In the genomic region with DNA sequence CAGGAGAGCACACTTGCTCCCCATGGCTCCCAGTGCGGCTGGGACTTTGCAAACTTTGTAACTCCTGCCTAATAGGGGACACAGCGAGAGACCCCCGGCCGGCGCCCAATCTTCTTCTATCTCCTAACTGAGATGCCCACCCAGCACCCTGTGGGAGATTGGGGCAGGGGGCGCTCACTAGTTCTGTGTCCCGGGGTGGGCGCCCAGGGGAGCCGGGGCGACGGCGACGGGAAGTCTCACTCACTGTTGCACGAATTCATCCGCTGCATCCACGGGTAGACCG, we compare ENCODE assay signal across 9 cellular contexts. TPM values are rescaled to one million over a fixed set of nuclear protein-coding genes. Genes with fewer than 3 reads are reported as not detected.
DNase-seq lines count a peak whose midpoint lies in the region; ATAC-seq and TF ChIP-seq lines count a peak whose summit lies in the region.
"Had no signal": no experiment of that assay in that cellular context is flagged by ENCODE, and none has a peak within 500 bp of the region (broad histone marks: within the 10 kb centered on the region; RNA-seq: fewer than 3 reads in every experiment).

No MANE protein-coding gene starts in this region.

- peaks cover 92% of the 10 kb centered on the region for H3K27me3 Mint-ChIP-seq in activated CD4-positive, alpha-beta T cell treated with anti-CD3 and anti-CD28 coated beads, Interleukin-2, amount 10 ng/mL, durations not matched to agents 7 days and 5 days
- H3K27me3 Mint-ChIP-seq in activated naive CD8-positive, alpha-beta T cell treated with anti-CD3 and anti-CD28 coated beads for 36 hours, result peaks cover 98% of the 10 kb centered on the region

- DNase-seq in activated CD4-positive, alpha-beta T cell treated with anti-CD3 and anti-CD28 coated beads, Interleukin-2, amount 10 ng/mL, durations not matched to agents 7 days and 5 days, result no peak
- no peak for DNase-seq in activated CD4-positive, alpha-beta T cell treated with anti-CD3 and anti-CD28 coated beads, Interleukin-2, amount 50 U/mL, for 48 hours
- no peak for DNase-seq in activated naive CD8-positive, alpha-beta T cell treated with anti-CD3 and anti-CD28 coated beads for 36 hours
- no peak for DNase-seq in lower lobe of right lung
- no peak for DNase-seq in SW480 (ENCODE audit: low spot score)
- no peak for DNase-seq in PC-9
- DNase-seq in hippocampal formation (lab: John Stamatoyannopoulos, UW), result no peak

- H4K20me1 ChIP-seq in PC-9 (ENCODE audit: insufficient read depth), result peaks cover 40% of the 10 kb centered on the region

- H3K9ac ChIP-seq in subcutaneous abdominal adipose tissue (ENCODE audit: low read length in 5 of 5), result peak overlapping the region in 4 of 5 donors; percentile 65 to 83 (median 76)

- H3K27ac ChIP-seq in lower lobe of right lung (peak overlapping the region; percentile 74), subcutaneous abdominal adipose tissue (ENCODE audit: low read depth, low read length) (peak overlapping the region; percentile 79), PC-9 (no peak overlapping the region)
- H3K27ac ChIP-seq: thyroid gland had no signal

- peaks cover 58% of the 10 kb centered on the region for H3K4me1 Mint-ChIP-seq in activated CD4-positive, alpha-beta T cell treated with anti-CD3 and anti-CD28 coated beads, Interleukin-2, amount 10 ng/mL, durations not matched to agents 7 days and 5 days
- H3K4me1 Mint-ChIP-seq in activated naive CD8-positive, alpha-beta T cell treated with anti-CD3 and anti-CD28 coated beads for 36 hours, result peaks cover 35% of the 10 kb centered on the region

- H3F3A ChIP-seq in PC-9 (ENCODE audit: insufficient read depth, low read depth), result no peaks in the 10 kb centered on the region

- H3K27ac Mint-ChIP-seq in activated CD4-positive, alpha-beta T cell treated with anti-CD3 and anti-CD28 coated beads, Interleukin-2, amount 10 ng/mL, durations not matched to agents 7 days and 5 days, result peak overlapping the region; percentile 4
- no peak overlapping the region for H3K27ac Mint-ChIP-seq in activated naive CD8-positive, alpha-beta T cell treated with anti-CD3 and anti-CD28 coated beads for 36 hours

- H3K79me2 ChIP-seq in PC-9 (ENCODE audit: low read depth), result peaks cover 58% of the 10 kb centered on the region

- no peak overlapping the region for H2AFZ ChIP-seq in PC-9

- H3K36me3 ChIP-seq in lower lobe of right lung (peaks cover 5% of the 10 kb centered on the region), subcutaneous abdominal adipose tissue (ENCODE audit: control insufficient read depth in 5 of 5, insufficient read depth in 5 of 5, low read length in 5 of 5) (peaks cover 0 to 15% (median 7%) of the 10 kb centered on the region in 5 donors), PC-9 (ENCODE audit: low read depth) (peaks cover 7% of the 10 kb centered on the region; the same call in 1 of the 2 replicates)
- H3K36me3 ChIP-seq: thyroid gland had no signal

- intact Hi-C loops in lower lobe of right lung (cut with DNase I) (no loop called here), PC-9 (cut with micrococcal nuclease; ENCODE audit: unreplicated experiment) (no loop called here)

- H3K27me3 ChIP-seq in lower lobe of right lung (ENCODE audit: low read depth), result peaks cover 94% of the 10 kb centered on the region
- no peaks in the 10 kb centered on the region for H3K27me3 ChIP-seq in subcutaneous abdominal adipose tissue (ENCODE audit: control insufficient read depth in 5 of 5, insufficient read depth in 4 of 5, low read length in 5 of 5)
- no peaks in the 10 kb centered on the region for H3K27me3 ChIP-seq in PC-9 (ENCODE audit: insufficient read depth, low read depth)

- no peaks in the 10 kb centered on the region for H3K36me3 Mint-ChIP-seq in activated CD4-positive, alpha-beta T cell treated with anti-CD3 and anti-CD28 coated beads, Interleukin-2, amount 10 ng/mL, durations not matched to agents 7 days and 5 days (ENCODE audit: low read depth)
- no peaks in the 10 kb centered on the region for H3K36me3 Mint-ChIP-seq in activated naive CD8-positive, alpha-beta T cell treated with anti-CD3 and anti-CD28 coated beads for 36 hours

- no peaks in the 10 kb centered on the region for H3K9me3 Mint-ChIP-seq in activated CD4-positive, alpha-beta T cell treated with anti-CD3 and anti-CD28 coated beads, Interleukin-2, amount 10 ng/mL, durations not matched to agents 7 days and 5 days
- no peaks in the 10 kb centered on the region for H3K9me3 Mint-ChIP-seq in activated naive CD8-positive, alpha-beta T cell treated with anti-CD3 and anti-CD28 coated beads for 36 hours

- peak overlapping the region; percentile 62 for H3K4me3 Mint-ChIP-seq in activated CD4-positive, alpha-beta T cell treated with anti-CD3 and anti-CD28 coated beads, Interleukin-2, amount 10 ng/mL, durations not matched to agents 7 days and 5 days
- peak overlapping the region; percentile 71 for H3K4me3 Mint-ChIP-seq in activated naive CD8-positive, alpha-beta T cell treated with anti-CD3 and anti-CD28 coated beads for 36 hours

- BruUV-seq in PC-9 (replicated peaks; lab: Mats Ljungman, UMichigan), result no TSS peak

- TF ChIP-seq CTCF in lower lobe of right lung (IDR thresholded peaks at IDR 0.05) (no peak), PC-9 (conservative IDR thresholded peaks at IDR 0.05) (no peak)

- H3K4me3 ChIP-seq in lower lobe of right lung (peak overlapping the region; percentile 63), subcutaneous abdominal adipose tissue (ENCODE audit: low read depth in 1 of 5, low read length in 5 of 5) (peak overlapping the region; percentile 73 to 82 (median 78)), PC-9 (no peak overlapping the region)

- H3K9me3 ChIP-seq in lower lobe of right lung (no peaks in the 10 kb centered on the region), subcutaneous abdominal adipose tissue (ENCODE audit: control insufficient read depth in 5 of 5, low read length in 5 of 5) (no peaks in the 10 kb centered on the region), PC-9 (ENCODE audit: insufficient read depth, low read depth) (no peaks in the 10 kb centered on the region)
- H3K9me3 ChIP-seq: thyroid gland had no signal

- CTCF ChIA-PET in activated CD4-positive, alpha-beta T cell treated with anti-CD3 and anti-CD28 coated beads, Interleukin-2, amount 10 ng/mL, durations not matched to agents 7 days and 5 days (lab: Charles Lee), result no interaction called here
- CTCF ChIA-PET in PC-9 (lab: Charles Lee), result no interaction called here

- no peak overlapping the region for H3K4me2 ChIP-seq in PC-9

- H3K4me1 ChIP-seq in lower lobe of right lung (peaks cover 37% of the 10 kb centered on the region), subcutaneous abdominal adipose tissue (ENCODE audit: control insufficient read depth in 5 of 5, insufficient read depth in 5 of 5, low read length in 5 of 5) (peaks cover 6 to 70% (median 66%) of the 10 kb centered on the region in 5 donors), PC-9 (replicated peaks; ENCODE audit: insufficient read depth) (peaks cover 9% of the 10 kb centered on the region)

- H3K9me2 ChIP-seq in PC-9 (ENCODE audit: insufficient read depth), result no peaks in the 10 kb centered on the region

- ATAC-seq in lower lobe of right lung, result no peak

- POLR2A ChIA-PET in activated CD4-positive, alpha-beta T cell treated with anti-CD3 and anti-CD28 coated beads, Interleukin-2, amount 10 ng/mL, durations not matched to agents 7 days and 5 days (lab: Charles Lee), result no interaction called here
- POLR2A ChIA-PET in PC-9 (lab: Charles Lee; ENCODE audit: unreplicated experiment), result no interaction called here

RNA-seq across cellular contexts. Expression of gene HOXB5, which starts 3.9 kb away (rescaled TPM):
- not detected for total RNA-seq in activated CD4-positive, alpha-beta T cell treated with anti-CD3 and anti-CD28 coated beads, Interleukin-2, amount 10 ng/mL, durations not matched to agents 7 days and 5 days
- total RNA-seq in activated naive CD8-positive, alpha-beta T cell treated with anti-CD3 and anti-CD28 coated beads for 36 hours, result not detected
- total RNA-seq in lower lobe of right lung (3.9 TPM), PC-9 (2021) (8.3 and 12.9 TPM in 2 replicates)

RNA-seq across cellular contexts. Expression of gene HOXB6, which starts 7.4 kb away (rescaled TPM):
- total RNA-seq in activated CD4-positive, alpha-beta T cell treated with anti-CD3 and anti-CD28 coated beads, Interleukin-2, amount 10 ng/mL, durations not matched to agents 7 days and 5 days, result not detected
- total RNA-seq in activated naive CD8-positive, alpha-beta T cell treated with anti-CD3 and anti-CD28 coated beads for 36 hours, result not detected
- total RNA-seq in lower lobe of right lung (4.4 TPM), PC-9 (2021) (27.9 and 30.7 TPM in 2 replicates)

RNA-seq across cellular contexts. Expression of gene HOXB3, which starts 7.4 kb away (rescaled TPM):
- 1 to 10 TPM; 3.1 to 4.5 TPM for total RNA-seq in activated CD4-positive, alpha-beta T cell treated with anti-CD3 and anti-CD28 coated beads, Interleukin-2, amount 10 ng/mL, durations not matched to agents 7 days and 5 days
- total RNA-seq in activated naive CD8-positive, alpha-beta T cell treated with anti-CD3 and anti-CD28 coated beads for 36 hours, result 1 to 10 TPM; 1.4 to 2.0 TPM
- 11.3 TPM for total RNA-seq in lower lobe of right lung
- total RNA-seq in PC-9 (2021), result 17.2 and 19.1 TPM in 2 replicates

RNA-seq across cellular contexts. Expression of gene HOXB7, which starts 13.4 kb away (rescaled TPM):
- under 1 TPM; 0.25 to 0.30 TPM for total RNA-seq in activated CD4-positive, alpha-beta T cell treated with anti-CD3 and anti-CD28 coated beads, Interleukin-2, amount 10 ng/mL, durations not matched to agents 7 days and 5 days
- total RNA-seq in activated naive CD8-positive, alpha-beta T cell treated with anti-CD3 and anti-CD28 coated beads for 36 hours, result 1 to 10 TPM in 1 of 2 experiments, under 1 TPM in 1; 0.62 to 1.4 TPM
- 2.4 TPM for total RNA-seq in lower lobe of right lung
- 28.2 and 34.0 TPM in 2 replicates for total RNA-seq in PC-9 (2021)

RNA-seq across cellular contexts. Expression of gene HOXB8, which starts 17.7 kb away (rescaled TPM):
- total RNA-seq in activated CD4-positive, alpha-beta T cell treated with anti-CD3 and anti-CD28 coated beads, Interleukin-2, amount 10 ng/mL, durations not matched to agents 7 days and 5 days, result not detected
- not detected for total RNA-seq in activated naive CD8-positive, alpha-beta T cell treated with anti-CD3 and anti-CD28 coated beads for 36 hours
- 0.21 TPM for total RNA-seq in lower lobe of right lung
- 0.70 and 1.3 TPM in 2 replicates for total RNA-seq in PC-9 (2021)
